Comparison of ENCODE assay signal across 18 cellular contexts in the genomic region with DNA sequence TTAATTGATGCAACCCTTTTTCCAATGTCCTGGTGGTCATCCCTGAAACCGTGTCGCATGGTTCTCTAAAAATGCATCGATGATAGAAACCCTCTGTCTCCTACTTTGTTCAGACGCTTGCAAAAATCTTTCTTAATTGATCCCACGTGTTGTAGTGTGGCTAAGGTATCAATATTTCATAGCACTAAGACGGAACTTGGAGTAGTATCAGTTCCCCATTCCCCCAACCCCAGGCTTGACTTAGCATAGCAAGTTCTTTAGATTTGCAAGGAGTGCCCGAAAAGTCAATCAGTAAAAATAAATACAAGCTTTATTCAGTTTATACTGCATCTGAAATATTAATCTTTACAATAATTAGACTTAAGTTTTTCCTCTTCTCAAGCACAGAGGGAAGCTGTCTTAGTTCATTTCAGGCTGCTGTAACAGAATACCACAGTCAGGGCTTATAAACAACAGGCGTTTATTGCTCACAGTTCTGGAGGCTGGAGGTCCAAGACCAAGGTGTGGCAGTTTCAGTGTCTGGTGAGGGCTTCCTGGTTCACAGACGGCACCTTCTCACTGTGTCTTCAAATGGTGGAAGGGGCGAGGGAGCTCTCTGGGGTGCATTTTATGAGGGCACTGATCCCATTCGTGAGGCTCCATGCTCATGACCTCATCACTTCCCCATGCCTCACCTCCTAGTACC.
DNase-seq lines count a peak whose midpoint lies in the region; ATAC-seq, FAIRE-seq and TF ChIP-seq lines count a peak whose summit lies in the region.
"Had no signal": no experiment of that assay in that cellular context is flagged by ENCODE, and none has a peak within 500 bp of the region (broad histone marks: within the 10 kb centered on the region; RNA-seq: fewer than 3 reads in every experiment).

No MANE protein-coding gene starts in this region.

- no peaks in the 10 kb centered on the region for H3K79me2 ChIP-seq in Karpas-422 (ENCODE audit: low read length)

- H3K4me3 ChIP-seq in Karpas-422 (ENCODE audit: low read length) = no peak overlapping the region
- H3K4me3 ChIP-seq in SK-N-MC = peak overlapping the region; percentile 74
- no peak overlapping the region for H3K4me3 ChIP-seq in mucosa of descending colon
- no peak overlapping the region for H3K4me3 ChIP-seq in pancreas
- H3K4me3 ChIP-seq: Peyer's patch had no signal

- H3K9me3 ChIP-seq in Karpas-422 (ENCODE audit: low read length) = no peaks in the 10 kb centered on the region
- no peaks in the 10 kb centered on the region for H3K9me3 ChIP-seq in SK-N-MC (ENCODE audit: low read depth, low read length)
- H3K9me3 ChIP-seq in mucosa of descending colon = no peaks in the 10 kb centered on the region
- H3K9me3 ChIP-seq in pancreas = no peaks in the 10 kb centered on the region
- H3K9me3 ChIP-seq: BE2C, Peyer's patch had no signal

- H3K36me3 ChIP-seq in Karpas-422 (ENCODE audit: insufficient read depth, low read length) (no peaks in the 10 kb centered on the region), SK-N-MC (ENCODE audit: insufficient read depth, low read length) (no peaks in the 10 kb centered on the region), mucosa of descending colon (ENCODE audit: low read depth) (no peaks in the 10 kb centered on the region), pancreas (no peaks in the 10 kb centered on the region)
- H3K36me3 ChIP-seq: BE2C, Peyer's patch had no signal

- H3K9me2 ChIP-seq in Karpas-422 (replicated peaks; ENCODE audit: insufficient read depth, low read length) = no peaks in the 10 kb centered on the region

- ATAC-seq in mucosa of descending colon (peak; percentile 66), pancreas (no peak)
- ATAC-seq: stimulated activated memory B cell treated with anti-CD40 and anti-IgM and Interleukin-4, amounts not matched to agents 10 μg/mL and 1 μg/mL and 100 μg/mL, for 72 hours had no signal

- 73 to 82% methylated on average over 11 of the region's 11 CpGs for WGBS in pancreas, 2 donors

- H3K9ac ChIP-seq in Karpas-422 (ENCODE audit: low read length) (no peak overlapping the region), SK-N-MC (ENCODE audit: insufficient read length) (peak overlapping the region; percentile 28)

- H3K27me3 ChIP-seq in Karpas-422 (ENCODE audit: low read length) = no peaks in the 10 kb centered on the region
- H3K27me3 ChIP-seq in pancreas = no peaks in the 10 kb centered on the region
- H3K27me3 ChIP-seq: BE2C, Peyer's patch had no signal

- DNase-seq in CD1c-positive myeloid dendritic cell (ENCODE audit: extremely low spot score) (peak; percentile 22), Karpas-422 (peak; percentile 46), SK-N-MC (ENCODE audit: low read depth, low spot score) (no peak), mucosa of descending colon (no peak), hypothalamus (lab: John Stamatoyannopoulos, UW) (no peak), pancreas (no peak), NCI-H1436 treated with DMSO at 0.1 percent for 48 hours (lab: John Stamatoyannopoulos, UW) (no peak)
- DNase-seq in effector CD8-positive, alpha-beta T cell (lab: John Stamatoyannopoulos, UW) = no peak
- DNase-seq: activated CD4-positive, alpha-beta memory T cell treated with anti-CD3 and anti-CD28 coated beads for 36 hours; BE2C; endodermal cell; glutamatergic neuron; kidney glomerular epithelial cell; NCI-H1092 treated with DMSO at 0.1 percent for 48 hours; NCI-H345; stimulated activated CD4-positive, alpha-beta T cell treated with anti-CD3 and anti-CD28 coated beads, Interleukin-4, amount 100 ng/mL, for 4 hours had no signal

- H2AFZ ChIP-seq in Karpas-422 (ENCODE audit: low read length) = no peak overlapping the region

- H3K4me1 ChIP-seq in Karpas-422 (ENCODE audit: low read length) (no peaks in the 10 kb centered on the region), mucosa of descending colon (ENCODE audit: low read depth) (no peaks in the 10 kb centered on the region), pancreas (no peaks in the 10 kb centered on the region)
- H3K4me1 ChIP-seq: BE2C, Peyer's patch had no signal

- H3K27ac ChIP-seq in Karpas-422 (ENCODE audit: low read length) = no peak overlapping the region
- peak overlapping the region; percentile 86 for H3K27ac ChIP-seq in SK-N-MC
- H3K27ac ChIP-seq in pancreas = no peak overlapping the region
- H3K27ac ChIP-seq: Peyer's patch had no signal

- H4K20me1 ChIP-seq in Karpas-422 (ENCODE audit: insufficient read depth, low read depth, low read length) = no peaks in the 10 kb centered on the region

- FAIRE-seq in pancreas (lab: Jason Lieb, UNC) = no peak

- intact Hi-C loops in mucosa of descending colon (cut with DNase I, micrococcal nuclease) (no loop called here), pancreas (cut with DNase I) (no loop called here)

- TF ChIP-seq CTCF in mucosa of descending colon (IDR thresholded peaks at IDR 0.05) (no peak), pancreas (IDR thresholded peaks at IDR 0.05) (no peak)

- no peak overlapping the region for H3K4me2 ChIP-seq in Karpas-422 (ENCODE audit: low read depth, low read length, poor library complexity, severe bottlenecking)

Comparison
In these comparisons a context has a peak if more than half of its experiments do, and no peak if none do; other contexts are left out.
1. DNase-seq: peak in CD1c-positive myeloid dendritic cell (single experiment) and Karpas-422 (single experiment); none in SK-N-MC (single experiment), mucosa of descending colon (0 of 3), effector CD8-positive, alpha-beta T cell (single experiment), hypothalamus (0 of 51), pancreas (0 of 6) and NCI-H1436 treated with DMSO at 0.1 percent for 48 hours (single experiment).